10 cellular contexts compared by ENCODE assay signal in the genomic region with DNA sequence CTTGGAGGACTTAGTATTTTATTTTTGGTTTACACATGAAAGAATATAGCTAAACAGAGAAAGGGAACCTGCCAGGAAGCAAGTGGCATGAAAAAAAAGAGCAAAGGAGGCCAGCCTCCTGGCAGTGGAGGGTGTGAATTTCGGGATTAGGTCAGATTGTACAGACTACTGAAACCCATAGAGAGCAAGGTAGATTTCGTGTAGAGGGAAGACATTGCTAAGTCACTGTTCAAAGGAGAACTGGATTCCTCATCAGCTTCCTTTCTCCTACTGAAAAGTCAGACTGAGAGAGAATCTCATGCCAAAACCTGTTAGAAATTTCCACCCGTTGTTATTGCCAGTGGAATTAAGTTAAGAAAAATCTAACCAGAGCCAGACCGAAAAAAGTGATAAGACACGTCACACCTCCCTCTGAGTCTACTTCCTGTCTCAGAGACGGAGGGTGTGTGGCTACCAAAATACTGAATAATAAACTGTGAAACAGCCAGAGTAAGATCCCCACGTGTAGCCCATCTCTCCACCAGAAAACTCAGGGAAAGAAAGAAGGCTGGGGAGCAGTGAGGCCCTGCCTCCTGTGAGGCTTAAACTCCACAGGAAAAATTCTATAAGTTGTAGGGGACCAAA.
DNase-seq lines count a peak whose midpoint lies in the region; ATAC-seq and TF ChIP-seq lines count a peak whose summit lies in the region.
"Had no signal": no experiment of that assay in that cellular context is flagged by ENCODE, and none has a peak within 500 bp of the region (broad histone marks: within the 10 kb centered on the region; RNA-seq: fewer than 3 reads in every experiment).

No MANE protein-coding gene starts in this region.

- ATAC-seq in SK-N-SH treated with all-trans-retinoic acid at 6 μM for 48 hours: no peak; the same call in 2 of the 3 replicates
- peak in 1 of 2 donors; percentile 52 for ATAC-seq in naive thymus-derived CD8-positive, alpha-beta T cell
- no peak for ATAC-seq in GM21367 (IDR thresholded peaks at IDR 0.05; ENCODE audit: unreplicated experiment)

- DNase-seq in SK-N-SH (no peak), M059J (ENCODE audit: low read depth) (peak; percentile 51), CD14-positive monocyte (ENCODE audit: low spot score) (no peak), GM19238 (ENCODE audit: insufficient read length, low spot score) (no peak)
- DNase-seq in activated naive CD8-positive, alpha-beta T cell treated with anti-CD3 and anti-CD28 coated beads for 36 hours: no peak
- DNase-seq in naive thymus-derived CD8-positive, alpha-beta T cell: peak in 3 of 10 donors; percentile 5 to 7 (median 6)
- DNase-seq: NCI-H2107 had no signal

- H3K4me1 Mint-ChIP-seq in activated naive CD8-positive, alpha-beta T cell treated with anti-CD3 and anti-CD28 coated beads for 36 hours: peaks cover 11% of the 10 kb centered on the region
- H3K4me1 Mint-ChIP-seq in naive thymus-derived CD8-positive, alpha-beta T cell: peaks cover 6 to 14% (median 12%) of the 10 kb centered on the region in 4 donors
- H3K4me1 Mint-ChIP-seq in CD14-positive monocyte: no peaks in the 10 kb centered on the region

- WGBS in SK-N-SH (ENCODE audit: low lambda C conversion rate): 73% methylated on average over 7 of the region's 7 CpGs

- H3K9me3 ChIP-seq in SK-N-SH: no peaks in the 10 kb centered on the region

- no peaks in the 10 kb centered on the region for H3K27me3 ChIP-seq in SK-N-SH (ENCODE audit: insufficient read depth)

- no peak for TF ChIP-seq EP300 in SK-N-SH (IDR thresholded peaks at IDR 0.05; ENCODE audit: borderline replicate concordance in 1 of 2, low read depth in 1 of 2, low read length in 1 of 2)

- H3K79me2 ChIP-seq in SK-N-SH (ENCODE audit: insufficient read depth): no peaks in the 10 kb centered on the region

- TF ChIP-seq CTCF in SK-N-SH (IDR thresholded peaks at IDR 0.05) (no peak), CD14-positive monocyte (IDR thresholded peaks at IDR 0.05) (no peak)

- CTCF ChIA-PET in SK-N-SH (lab: Yijun Ruan, JAX): no interaction called here

- no peak overlapping the region for H3K9ac ChIP-seq in SK-N-SH

- H3K27ac Mint-ChIP-seq in activated naive CD8-positive, alpha-beta T cell treated with anti-CD3 and anti-CD28 coated beads for 36 hours: peak overlapping the region; percentile 55
- H3K27ac Mint-ChIP-seq in naive thymus-derived CD8-positive, alpha-beta T cell: peak overlapping the region in 8 of 10 donors; percentile 17 to 75 (median 36)
- H3K27ac Mint-ChIP-seq in CD14-positive monocyte: no peak overlapping the region

- no peaks in the 10 kb centered on the region for H3F3A ChIP-seq in SK-N-SH (replicated peaks; ENCODE audit: insufficient read depth)

- no peaks in the 10 kb centered on the region for H3K9me2 ChIP-seq in SK-N-SH

- no peak overlapping the region for H3K27ac ChIP-seq in SK-N-SH (ENCODE audit: low read depth in 2 of 2, low read length in 1 of 2)
- H3K27ac ChIP-seq: 22Rv1 had no signal

- H3K27me3 Mint-ChIP-seq in activated naive CD8-positive, alpha-beta T cell treated with anti-CD3 and anti-CD28 coated beads for 36 hours: no peaks in the 10 kb centered on the region
- H3K27me3 Mint-ChIP-seq in naive thymus-derived CD8-positive, alpha-beta T cell: peaks cover 0 to 15% (median 4%) of the 10 kb centered on the region in 5 donors
- peaks cover 0 to under 1% (median 0%) of the 10 kb centered on the region in 3 donors for H3K27me3 Mint-ChIP-seq in CD14-positive monocyte (ENCODE audit: low read depth in 3 of 3)

- intact Hi-C loops in CD14-positive monocyte (cut with micrococcal nuclease): no loop called here

- no peaks in the 10 kb centered on the region for H3K36me3 Mint-ChIP-seq in activated naive CD8-positive, alpha-beta T cell treated with anti-CD3 and anti-CD28 coated beads for 36 hours
- no peaks in the 10 kb centered on the region for H3K36me3 Mint-ChIP-seq in naive thymus-derived CD8-positive, alpha-beta T cell
- H3K36me3 Mint-ChIP-seq in CD14-positive monocyte: no peaks in the 10 kb centered on the region

- peaks cover 0 to 15% of the 10 kb centered on the region in 2 experiments; a peak in 2 of 4 replicates for H3K4me1 ChIP-seq in SK-N-SH (ENCODE audit: control insufficient read depth in 1 of 2, insufficient read depth in 2 of 2, low read depth in 1 of 2, low read length in 1 of 2)

- peak overlapping the region; percentile 12 for H2AFZ ChIP-seq in SK-N-SH (ENCODE audit: low read depth)

- H4K20me1 ChIP-seq in SK-N-SH (ENCODE audit: insufficient read depth): no peaks in the 10 kb centered on the region

- no peaks in the 10 kb centered on the region for H3K36me3 ChIP-seq in SK-N-SH (replicated peaks in 1 of 2; ENCODE audit: control insufficient read depth in 1 of 2, insufficient read depth in 2 of 2, low read length in 1 of 2)

- no peak overlapping the region for H3K4me2 ChIP-seq in SK-N-SH

- TF ChIP-seq RAD21 in SK-N-SH (IDR thresholded peaks at IDR 0.05; ENCODE audit: low read length): no peak

- H3K4me3 Mint-ChIP-seq in activated naive CD8-positive, alpha-beta T cell treated with anti-CD3 and anti-CD28 coated beads for 36 hours: no peak overlapping the region
- peak overlapping the region in 7 of 10 donors; percentile 2 to 37 (median 29) for H3K4me3 Mint-ChIP-seq in naive thymus-derived CD8-positive, alpha-beta T cell
- H3K4me3 Mint-ChIP-seq in CD14-positive monocyte: no peak overlapping the region

- H3K4me3 ChIP-seq in SK-N-SH (ENCODE audit: low read depth in 2 of 2, low read length in 1 of 2): no peak overlapping the region

- POLR2A ChIA-PET in SK-N-SH (lab: Yijun Ruan, JAX): no interaction called here
- POLR2A ChIA-PET in naive thymus-derived CD8-positive, alpha-beta T cell (lab: Charles Lee): no interaction called here

- no peaks in the 10 kb centered on the region for H3K9me3 Mint-ChIP-seq in activated naive CD8-positive, alpha-beta T cell treated with anti-CD3 and anti-CD28 coated beads for 36 hours
- peaks cover 0 to 1% (median 0%) of the 10 kb centered on the region in 9 donors for H3K9me3 Mint-ChIP-seq in naive thymus-derived CD8-positive, alpha-beta T cell
- H3K9me3 Mint-ChIP-seq in CD14-positive monocyte: peaks cover under 1 to 11% (median 4%) of the 10 kb centered on the region in 7 donors

TF ChIP-seq in SK-N-SH, 30 proteins besides CTCF, POLR2A, EP300 and RAD21:
- TF ChIP-seq FOXM1 (IDR thresholded peaks at IDR 0.05; ENCODE audit: low read depth) (no peak), JUND (IDR thresholded peaks at IDR 0.05) (no peak)

TF ChIP-seq in SK-N-SH treated with all-trans-retinoic acid at 6 μM for 48 hours, 23 proteins besides CTCF, POLR2A, EP300 and RAD21 (continues in another document):
- TF ChIP-seq CSDC2 (CRISPR knock-in tag; IDR thresholded peaks at IDR 0.05) (no peak), ARNTL (CRISPR knock-in tag; IDR thresholded peaks at IDR 0.05; ENCODE audit: borderline replicate concordance, low read depth) (no peak), ZNF70 (CRISPR knock-in tag; IDR thresholded peaks at IDR 0.05) (no peak), ZFP30 (CRISPR knock-in tag; IDR thresholded peaks at IDR 0.05) (no peak), ZFP3 (CRISPR knock-in tag; IDR thresholded peaks at IDR 0.05) (no peak), ZC3H10 (CRISPR knock-in tag; IDR thresholded peaks at IDR 0.05) (no peak), TCF4 (CRISPR knock-in tag; IDR thresholded peaks at IDR 0.05; ENCODE audit: borderline replicate concordance) (no peak), TOX (CRISPR knock-in tag; IDR thresholded peaks at IDR 0.05; ENCODE audit: borderline replicate concordance) (no peak), RARB (CRISPR knock-in tag; IDR thresholded peaks at IDR 0.05) (no peak)
- TF ChIP-seq, protein P1, sequence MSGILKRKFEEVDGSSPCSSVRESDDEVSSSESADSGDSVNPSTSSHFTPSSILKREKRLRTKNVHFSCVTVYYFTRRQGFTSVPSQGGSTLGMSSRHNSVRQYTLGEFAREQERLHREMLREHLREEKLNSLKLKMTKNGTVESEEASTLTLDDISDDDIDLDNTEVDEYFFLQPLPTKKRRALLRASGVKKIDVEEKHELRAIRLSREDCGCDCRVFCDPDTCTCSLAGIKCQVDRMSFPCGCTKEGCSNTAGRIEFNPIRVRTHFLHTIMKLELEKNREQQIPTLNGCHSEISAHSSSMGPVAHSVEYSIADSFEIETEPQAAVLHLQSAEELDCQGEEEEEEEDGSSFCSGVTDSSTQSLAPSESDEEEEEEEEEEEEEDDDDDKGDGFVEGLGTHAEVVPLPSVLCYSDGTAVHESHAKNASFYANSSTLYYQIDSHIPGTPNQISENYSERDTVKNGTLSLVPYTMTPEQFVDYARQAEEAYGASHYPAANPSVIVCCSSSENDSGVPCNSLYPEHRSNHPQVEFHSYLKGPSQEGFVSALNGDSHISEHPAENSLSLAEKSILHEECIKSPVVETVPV (CRISPR knock-in tag; IDR thresholded peaks at IDR 0.05): no peak
- TF ChIP-seq, protein P2, sequence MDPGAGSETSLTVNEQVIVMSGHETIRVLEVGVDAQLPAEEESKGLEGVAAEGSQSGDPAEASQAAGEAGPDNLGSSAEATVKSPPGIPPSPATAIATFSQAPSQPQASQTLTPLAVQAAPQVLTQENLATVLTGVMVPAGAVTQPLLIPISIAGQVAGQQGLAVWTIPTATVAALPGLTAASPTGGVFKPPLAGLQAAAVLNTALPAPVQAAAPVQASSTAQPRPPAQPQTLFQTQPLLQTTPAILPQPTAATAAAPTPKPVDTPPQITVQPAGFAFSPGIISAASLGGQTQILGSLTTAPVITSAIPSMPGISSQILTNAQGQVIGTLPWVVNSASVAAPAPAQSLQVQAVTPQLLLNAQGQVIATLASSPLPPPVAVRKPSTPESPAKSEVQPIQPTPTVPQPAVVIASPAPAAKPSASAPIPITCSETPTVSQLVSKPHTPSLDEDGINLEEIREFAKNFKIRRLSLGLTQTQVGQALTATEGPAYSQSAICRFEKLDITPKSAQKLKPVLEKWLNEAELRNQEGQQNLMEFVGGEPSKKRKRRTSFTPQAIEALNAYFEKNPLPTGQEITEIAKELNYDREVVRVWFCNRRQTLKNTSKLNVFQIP (CRISPR knock-in tag; IDR thresholded peaks at IDR 0.05; ENCODE audit: borderline replicate concordance, low read depth): no peak

Comparison
In these comparisons a context has a peak if more than half of its experiments do, and no peak if none do; other contexts are left out.
1. H3K27ac Mint-ChIP-seq: peak in activated naive CD8-positive, alpha-beta T cell treated with anti-CD3 and anti-CD28 coated beads for 36 hours (single experiment) and naive thymus-derived CD8-positive, alpha-beta T cell (8 of 10); none in CD14-positive monocyte (0 of 7).
2. H3K4me3 Mint-ChIP-seq: peak in naive thymus-derived CD8-positive, alpha-beta T cell (7 of 10); none in activated naive CD8-positive, alpha-beta T cell treated with anti-CD3 and anti-CD28 coated beads for 36 hours (single experiment) and CD14-positive monocyte (0 of 2).